ENCODE assay signal across 8 cellular contexts in genomic region chr1:163321311-163322305, GRCh38. TPM values are rescaled to one million over a fixed set of nuclear protein-coding genes. Genes with fewer than 3 reads are reported as not detected.
DNase-seq lines count a peak whose midpoint lies in the region; ATAC-seq, FAIRE-seq and TF ChIP-seq lines count a peak whose summit lies in the region.

Gene NUF2, plus strand, starts transcription at chr1:163321954. Its CDS starts 4,098 bp downstream, at chr1:163326052.

- TF ChIP-seq CTCF in CD14-positive monocyte (IDR thresholded peaks at IDR 0.05) (no peak), HepG2 (CRISPR knock-in tag; IDR thresholded peaks at IDR 0.05) (peak; percentile 34; the same call in 1 of the 2 replicates)

- BruUV-seq in HepG2 (replicated peaks; lab: Mats Ljungman, UMichigan) = TSS peak; percentile 87

- intact Hi-C loops in CD14-positive monocyte (cut with micrococcal nuclease) = no loop called here
- intact Hi-C loops in HepG2 (cut with micrococcal nuclease; ENCODE audit: unreplicated experiment) = no loop called here

- peak within 1 kb of the TSS; percentile 89 for H3K9ac ChIP-seq in HepG2 (ENCODE audit: insufficient read depth, low read depth, low read length)

- DNase-seq in CD14-positive monocyte (ENCODE audit: low spot score) = peak; percentile 97
- peak; percentile 99 for DNase-seq in NCI-H82 (lab: John Stamatoyannopoulos, UW)
- DNase-seq in activated CD4-positive, alpha-beta T cell treated with anti-CD3 and anti-CD28 coated beads, Interleukin-2, amount 50 U/mL, for 48 hours = peak; percentile 97 to 98
- peak; percentile 98 to 99 for DNase-seq in dermis microvascular lymphatic vessel endothelial cell (ENCODE audit: low read depth in 2 of 2)
- DNase-seq in HepG2 (ENCODE audit: low spot score) = peak; percentile 95
- DNase-seq in stimulated activated CD4-positive, alpha-beta T cell treated with anti-CD3 and anti-CD28 coated beads, Interleukin-4, amount 100 ng/mL, for 1 hour = peak; percentile 96

- peak; percentile 90 for FAIRE-seq in HepG2 (lab: Jason Lieb, UNC)

- in situ Hi-C loops in HepG2 (cut with HindIII; ENCODE audit: extremely low pct_ligation_motif_present, low pct_unique_long_range_greater_than_20kb) = no loop called here

- peak within 1 kb of the TSS; percentile 92 to 99 for H3K4me3 Mint-ChIP-seq in CD14-positive monocyte

- peak; percentile 74 to 82; a peak in 3 of 4 replicates for TF ChIP-seq POLR2A in HepG2 (IDR thresholded peaks at IDR 0.05; ENCODE audit: insufficient read depth in 1 of 2, low read depth in 2 of 2, low read length in 2 of 2)

- H3K4me3 ChIP-seq in HepG2 (replicated peaks in 1 of 3; ENCODE audit: insufficient read depth in 1 of 3, low read depth in 2 of 3, low read length in 3 of 3) = peak within 1 kb of the TSS; percentile 82 to 95 (median 90)

- peak; percentile 93 for ATAC-seq in GM19397 (IDR thresholded peaks at IDR 0.05; ENCODE audit: unreplicated experiment)
- peak; percentile 97 for ATAC-seq in HG03571 (IDR thresholded peaks at IDR 0.05; ENCODE audit: unreplicated experiment)
- ATAC-seq in HepG2 = peak; percentile 99

- POLR2A ChIA-PET in HepG2 (lab: Yijun Ruan, JAX) = no interaction called here

- H2AFZ ChIP-seq in HepG2 (ENCODE audit: low read length) = peak within 1 kb of the TSS; percentile 97

- H4K20me1 ChIP-seq in HepG2 (ENCODE audit: insufficient read depth, low read length) = no peaks in the 10 kb centered on the region

- H3K4me1 Mint-ChIP-seq in CD14-positive monocyte = peaks cover 18% of the 10 kb centered on the region

- WGBS in HepG2 (ENCODE audit: low lambda C conversion rate) = under 1% methylated on average over 42 of the region's 58 CpGs

- H3K9me3 Mint-ChIP-seq in CD14-positive monocyte = no peaks in the 10 kb centered on the region

- H3K36me3 ChIP-seq in HepG2 (replicated peaks in 1 of 2; ENCODE audit: control insufficient read depth in 1 of 2, insufficient read depth in 2 of 2, low read length in 2 of 2) = peaks cover 0 to 8% of the 10 kb centered on the region in 2 experiments; a peak in 3 of 5 replicates

- H3K9me3 ChIP-seq in HepG2 (ENCODE audit: low read length) = no peaks in the 10 kb centered on the region

- TF ChIP-seq RAD21 in HepG2 (CRISPR knock-in tag; IDR thresholded peaks at IDR 0.05) = peak; percentile 44; the same call in 1 of the 2 replicates

- H3K27ac Mint-ChIP-seq in CD14-positive monocyte = peak within 1 kb of the TSS; percentile 86 to 94 (median 92)

- peaks cover under 1 to 8% of the 10 kb centered on the region in 2 donors for H3K36me3 Mint-ChIP-seq in CD14-positive monocyte

- peak; percentile 64 to 74; a peak in 3 of 4 replicates for TF ChIP-seq EP300 in HepG2 (IDR thresholded peaks at IDR 0.05; ENCODE audit: low read depth in 2 of 2, low read length in 2 of 2)
- peak; percentile 73 for TF ChIP-seq EP300 in HepG2 (CRISPR knock-in tag; IDR thresholded peaks at IDR 0.05; ENCODE audit: borderline replicate concordance)

- H3K27me3 ChIP-seq in HepG2 (ENCODE audit: control insufficient read depth in 1 of 2, insufficient read depth in 2 of 2, low read length in 2 of 2) = no peaks in the 10 kb centered on the region; a peak in 1 of 5 replicates

- peak within 1 kb of the TSS; percentile 74 for H3K27ac ChIP-seq in HepG2 (ENCODE audit: extremely low read length, insufficient read depth, low read length)

- CTCF ChIA-PET in HepG2 (lab: Yijun Ruan, JAX; ENCODE audit: low intra/inter-chr PET ratio, low total read pairs) = no interaction called here

- H3K27me3 Mint-ChIP-seq in CD14-positive monocyte (ENCODE audit: low read depth in 3 of 3) = no peaks in the 10 kb centered on the region

- H3K4me1 ChIP-seq in HepG2 (ENCODE audit: insufficient read depth, low read length) = peaks cover 23% of the 10 kb centered on the region

- H3K79me2 ChIP-seq in HepG2 (ENCODE audit: insufficient read depth, low read length) = peaks cover 32% of the 10 kb centered on the region

- peak within 1 kb of the TSS; percentile 68 for H3K4me2 ChIP-seq in HepG2 (ENCODE audit: low read depth, low read length)

TF ChIP-seq in HepG2, 621 proteins besides CTCF, POLR2A, EP300 and RAD21 (continues in another document):
- TF ChIP-seq ZNF839 (CRISPR knock-in tag; IDR thresholded peaks at IDR 0.05; ENCODE audit: borderline replicate concordance) (peak; percentile 98; the same call in 1 of the 2 replicates), TARDBP (CRISPR knock-in tag; IDR thresholded peaks at IDR 0.05) (peak; percentile 100), WIZ (CRISPR knock-in tag; IDR thresholded peaks at IDR 0.05) (peak; percentile 90; the same call in 1 of the 2 replicates), DR1 (CRISPR knock-in tag; IDR thresholded peaks at IDR 0.05) (peak; percentile 95), MLXIP (CRISPR knock-in tag; IDR thresholded peaks at IDR 0.05; ENCODE audit: borderline replicate concordance) (peak; percentile 76; the same call in 1 of the 2 replicates), KDM3A (CRISPR knock-in tag; IDR thresholded peaks at IDR 0.05; ENCODE audit: low read depth) (peak; percentile 100)
- TF ChIP-seq, protein P1, sequence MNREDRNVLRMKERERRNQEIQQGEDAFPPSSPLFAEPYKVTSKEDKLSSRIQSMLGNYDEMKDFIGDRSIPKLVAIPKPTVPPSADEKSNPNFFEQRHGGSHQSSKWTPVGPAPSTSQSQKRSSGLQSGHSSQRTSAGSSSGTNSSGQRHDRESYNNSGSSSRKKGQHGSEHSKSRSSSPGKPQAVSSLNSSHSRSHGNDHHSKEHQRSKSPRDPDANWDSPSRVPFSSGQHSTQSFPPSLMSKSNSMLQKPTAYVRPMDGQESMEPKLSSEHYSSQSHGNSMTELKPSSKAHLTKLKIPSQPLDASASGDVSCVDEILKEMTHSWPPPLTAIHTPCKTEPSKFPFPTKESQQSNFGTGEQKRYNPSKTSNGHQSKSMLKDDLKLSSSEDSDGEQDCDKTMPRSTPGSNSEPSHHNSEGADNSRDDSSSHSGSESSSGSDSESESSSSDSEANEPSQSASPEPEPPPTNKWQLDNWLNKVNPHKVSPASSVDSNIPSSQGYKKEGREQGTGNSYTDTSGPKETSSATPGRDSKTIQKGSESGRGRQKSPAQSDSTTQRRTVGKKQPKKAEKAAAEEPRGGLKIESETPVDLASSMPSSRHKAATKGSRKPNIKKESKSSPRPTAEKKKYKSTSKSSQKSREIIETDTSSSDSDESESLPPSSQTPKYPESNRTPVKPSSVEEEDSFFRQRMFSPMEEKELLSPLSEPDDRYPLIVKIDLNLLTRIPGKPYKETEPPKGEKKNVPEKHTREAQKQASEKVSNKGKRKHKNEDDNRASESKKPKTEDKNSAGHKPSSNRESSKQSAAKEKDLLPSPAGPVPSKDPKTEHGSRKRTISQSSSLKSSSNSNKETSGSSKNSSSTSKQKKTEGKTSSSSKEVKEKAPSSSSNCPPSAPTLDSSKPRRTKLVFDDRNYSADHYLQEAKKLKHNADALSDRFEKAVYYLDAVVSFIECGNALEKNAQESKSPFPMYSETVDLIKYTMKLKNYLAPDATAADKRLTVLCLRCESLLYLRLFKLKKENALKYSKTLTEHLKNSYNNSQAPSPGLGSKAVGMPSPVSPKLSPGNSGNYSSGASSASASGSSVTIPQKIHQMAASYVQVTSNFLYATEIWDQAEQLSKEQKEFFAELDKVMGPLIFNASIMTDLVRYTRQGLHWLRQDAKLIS (CRISPR knock-in tag; IDR thresholded peaks at IDR 0.05) = no peak

RNA-seq across cellular contexts. Expression of gene NUF2, which starts in this region (rescaled TPM):
- under 1 TPM in 1 of 2 donors, not detected in 1; 0.37 TPM for polyA plus RNA-seq in CD14-positive monocyte
- 4.2 and 11.8 TPM in 2 replicates for total RNA-seq in dermis microvascular lymphatic vessel endothelial cell
- 39.4 and 44.9 TPM in 2 replicates for total RNA-seq in HepG2 (2016; rRNA removed; fragmentation: Illumina TruSeq; extraction: Trizol)
- total RNA-seq in HepG2 (2016; cell fraction: cytosol; rRNA removed; fragmentation: Illumina TruSeq; extraction: Trizol; ENCODE audit: low read depth) = 3.3 and 3.9 TPM in 2 replicates
- total RNA-seq in HepG2 (2016; cell fraction: insoluble cytoplasmic fraction; rRNA removed; fragmentation: Illumina TruSeq; extraction: Trizol) = 40.5 and 48.2 TPM in 2 replicates
- total RNA-seq in HepG2 (2016; cell fraction: membrane; rRNA removed; fragmentation: Illumina TruSeq; extraction: Trizol) = 9.4 and 9.9 TPM in 2 replicates
- 42.7 and 46.8 TPM in 2 replicates for total RNA-seq in HepG2 (2016; cell fraction: nucleus; rRNA removed; fragmentation: Illumina TruSeq; extraction: Trizol)
- 13.6 and 26.0 TPM in 2 replicates for polyA plus RNA-seq in HepG2 (2011; rRNA removed)
- polyA plus RNA-seq in HepG2 (2011; cell fraction: cytosol; rRNA removed) = 7.1 and 7.6 TPM in 2 replicates
- 15.8 and 23.6 TPM in 2 replicates for polyA plus RNA-seq in HepG2 (2011; cell fraction: nucleus; rRNA removed)
- 7.8 and 20.7 TPM in 2 replicates for polyA plus RNA-seq in HepG2 (2012)
- polyA plus RNA-seq in HepG2 (2016; cell fraction: cytosol; fragmentation: Illumina TruSeq; extraction: Trizol; ENCODE audit: low read depth) = 1.7 and 2.1 TPM in 2 replicates
- polyA plus RNA-seq in HepG2 (2016; cell fraction: insoluble cytoplasmic fraction; fragmentation: Illumina TruSeq; extraction: Trizol; ENCODE audit: low read depth) = 44.6 and 50.9 TPM in 2 replicates
- 4.5 and 4.7 TPM in 2 replicates for polyA plus RNA-seq in HepG2 (2016; cell fraction: membrane; fragmentation: Illumina TruSeq; extraction: Trizol; ENCODE audit: low read depth)
- polyA plus RNA-seq in HepG2 (2016; cell fraction: nucleus; fragmentation: Illumina TruSeq; extraction: Trizol; ENCODE audit: insufficient read depth, low read depth) = 62.5 and 67.7 TPM in 2 replicates
- 3.0 and 12.4 TPM in 2 replicates for polyA minus RNA-seq in HepG2 (2011; rRNA and poly(A)+ RNA removed; ENCODE audit: low replicate concordance)
- 4.1 and 6.1 TPM in 2 replicates for polyA minus RNA-seq in HepG2 (2011; cell fraction: cytosol; rRNA and poly(A)+ RNA removed)
- 26.4 and 37.1 TPM in 2 replicates for polyA minus RNA-seq in HepG2 (2011; cell fraction: nucleus; rRNA and poly(A)+ RNA removed)

Comparison
In these comparisons a context has a peak if more than half of its experiments do, and no peak if none do; other contexts are left out.
1. Peak in every context shown above with its lines: DNase-seq, ATAC-seq, H3K4me3 ChIP-seq and H3K27ac ChIP-seq.
2. Peak in DNase-seq in CD14-positive monocyte; RNA of the gene not detected or under 1 TPM.